8 cellular contexts compared by ENCODE assay signal in the genomic region with DNA sequence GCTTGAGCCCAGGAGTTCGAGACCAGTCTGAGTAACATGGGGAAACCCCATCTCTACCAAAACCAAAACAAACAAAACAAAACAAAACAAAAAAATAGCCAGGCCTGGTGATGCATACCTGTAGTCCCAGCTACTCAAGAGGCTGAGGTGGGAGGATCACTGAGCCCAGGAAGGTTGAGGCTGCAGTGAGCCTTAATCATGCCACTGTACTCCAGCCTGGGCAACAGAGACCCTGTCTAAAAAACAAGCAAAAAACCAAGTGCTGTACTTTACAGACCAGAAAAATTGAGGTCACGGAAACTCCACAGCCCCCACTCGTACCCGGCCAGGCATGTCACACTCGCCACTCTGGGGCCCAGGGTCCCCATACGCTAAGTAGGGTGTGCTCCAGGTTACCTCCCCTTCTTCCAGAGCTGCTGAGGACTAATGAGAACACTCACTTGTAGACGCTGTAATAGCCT. TPM values are rescaled to one million over a fixed set of nuclear protein-coding genes. Genes with fewer than 3 reads are reported as not detected.
DNase-seq lines count a peak whose midpoint lies in the region; ATAC-seq and TF ChIP-seq lines count a peak whose summit lies in the region.

No MANE protein-coding gene starts in this region.

- no peak overlapping the region for H3K4me2 ChIP-seq in Karpas-422 (ENCODE audit: low read depth, low read length, poor library complexity, severe bottlenecking)

- H3K9me2 ChIP-seq in Karpas-422 (replicated peaks; ENCODE audit: insufficient read depth, low read length): no peaks in the 10 kb centered on the region

- in situ Hi-C loops in GM13976 (cut with MboI; ENCODE audit: low sequenced_read_pairs, unreplicated experiment): no loop called here

- H4K20me1 ChIP-seq in Karpas-422 (ENCODE audit: insufficient read depth, low read depth, low read length): no peaks in the 10 kb centered on the region

- no peaks in the 10 kb centered on the region for H3K79me2 ChIP-seq in Karpas-422 (ENCODE audit: low read length)

- H3K27ac Mint-ChIP-seq in naive thymus-derived CD8-positive, alpha-beta T cell: peak overlapping the region; percentile 69 to 96 (median 89)

- no peaks in the 10 kb centered on the region for H3K36me3 ChIP-seq in Karpas-422 (ENCODE audit: insufficient read depth, low read length)

- H3K4me3 Mint-ChIP-seq in naive thymus-derived CD8-positive, alpha-beta T cell: peak overlapping the region; percentile 77 to 89 (median 82)

- DNase-seq in activated T-helper 9 cell treated with anti-CD3 and anti-CD28 coated beads, Interleukin-2, amount 50 U/mL, for 16 hours (ENCODE audit: low read depth): peak; percentile 41
- DNase-seq in naive thymus-derived CD8-positive, alpha-beta T cell: peak in 1 of 10 donors; percentile 5
- DNase-seq in Karpas-422 (no peak), GM13976 (ENCODE audit: low spot score) (no peak), Kasumi-1 (lab: John Stamatoyannopoulos, UW) (no peak)

- H3K9me3 ChIP-seq in Karpas-422 (ENCODE audit: low read length): no peaks in the 10 kb centered on the region

- no peak overlapping the region for H3K9ac ChIP-seq in Karpas-422 (ENCODE audit: low read length)

- H3K4me1 Mint-ChIP-seq in naive thymus-derived CD8-positive, alpha-beta T cell: peaks cover 16 to 74% (median 54%) of the 10 kb centered on the region in 4 donors

- no peak overlapping the region for H2AFZ ChIP-seq in Karpas-422 (ENCODE audit: low read length)

- H3K9me3 Mint-ChIP-seq in naive thymus-derived CD8-positive, alpha-beta T cell: no peaks in the 10 kb centered on the region

- H3K27ac ChIP-seq in Karpas-422 (ENCODE audit: low read length): no peak overlapping the region

- POLR2A ChIA-PET in naive thymus-derived CD8-positive, alpha-beta T cell (lab: Charles Lee): interaction anchor here (0.8 to 1.5 kb wide), 6 partner anchors 18 to 33 kb away, joined by 3 to 7 read pairs (median 4); no protein-coding TSS in a partner anchor

- peaks cover 9% of the 10 kb centered on the region for H3K4me1 ChIP-seq in Karpas-422 (ENCODE audit: low read length)

- TF ChIP-seq CTCF in GM13976 (IDR thresholded peaks at IDR 0.05; ENCODE audit: borderline replicate concordance, control extremely low read depth, extremely low read depth, insufficient read depth, missing control alignments): no peak

- no peak overlapping the region for H3K4me3 ChIP-seq in Karpas-422 (ENCODE audit: low read length)

- H3K27me3 Mint-ChIP-seq in naive thymus-derived CD8-positive, alpha-beta T cell: no peaks in the 10 kb centered on the region

- ATAC-seq in GM19023 (IDR thresholded peaks at IDR 0.05; ENCODE audit: unreplicated experiment) (peak; percentile 43), HG03095 (IDR thresholded peaks at IDR 0.05; ENCODE audit: unreplicated experiment) (peak; percentile 24), esophagus mucosa (no peak)
- peak in 1 of 2 donors; percentile 22 for ATAC-seq in naive thymus-derived CD8-positive, alpha-beta T cell

- no peaks in the 10 kb centered on the region for H3K27me3 ChIP-seq in Karpas-422 (ENCODE audit: low read length)

- peaks cover 0 to 2% (median 0%) of the 10 kb centered on the region in 3 donors for H3K36me3 Mint-ChIP-seq in naive thymus-derived CD8-positive, alpha-beta T cell

RNA-seq across cellular contexts. Expression of a gene that starts 22.9 kb away (rescaled TPM):
- total RNA-seq in naive thymus-derived CD8-positive, alpha-beta T cell: 10 to 100 TPM; 46.8 to 49.5 TPM
- polyA plus RNA-seq in naive thymus-derived CD8-positive, alpha-beta T cell: 10 to 100 TPM in 1 of 3 donors, 1 to 10 TPM in 2; 4.3 to 17.4 (median 5.3) TPM
- 2.5 and 2.7 TPM in 2 replicates for total RNA-seq in Karpas-422 (2014; rRNA removed; shearing (Covaris generic); ENCODE audit: low replicate concordance)
- 28.3 TPM for total RNA-seq in esophagus mucosa
